ENCODE assay signal across 8 cellular contexts in the genomic region with DNA sequence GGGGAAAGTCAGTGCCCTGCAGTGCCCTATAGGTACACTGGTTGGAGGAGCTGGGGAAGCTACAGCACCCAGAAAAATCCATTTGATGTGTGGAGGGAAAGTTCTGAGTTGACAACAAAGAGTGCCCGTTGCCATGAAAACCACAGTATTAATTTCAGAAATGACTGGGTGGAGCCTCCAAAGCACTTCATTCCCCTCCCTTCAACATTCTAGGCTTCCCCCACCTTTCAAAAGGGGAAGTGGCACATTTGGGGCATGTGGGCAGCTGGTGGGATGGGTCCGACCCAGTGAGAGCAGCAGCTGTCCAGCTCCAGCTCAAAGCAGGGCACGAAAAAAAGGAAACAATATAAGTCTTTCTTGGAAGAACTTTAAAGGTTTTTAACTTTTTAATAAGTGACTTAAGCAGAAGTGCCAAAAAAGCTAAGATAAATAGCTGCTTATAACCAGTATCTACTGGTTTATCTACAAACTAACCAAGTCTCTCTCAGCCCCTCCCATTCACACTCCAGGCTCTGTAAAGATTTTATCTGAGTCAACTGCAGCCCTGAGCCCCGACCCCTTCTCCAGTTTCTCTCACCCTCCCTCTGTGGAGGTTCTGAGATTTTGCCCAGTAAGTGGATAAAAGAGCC. TPM values are rescaled to one million over a fixed set of nuclear protein-coding genes. Genes with fewer than 3 reads are reported as not detected.
DNase-seq lines count a peak whose midpoint lies in the region; ATAC-seq and TF ChIP-seq lines count a peak whose summit lies in the region.

No MANE protein-coding gene starts in this region.

- H3K36me3 ChIP-seq in SU-DHL-6 (ENCODE audit: low read length): peaks cover 2% of the 10 kb centered on the region; the same call in 1 of the 2 replicates

- TF ChIP-seq CTCF in SU-DHL-6 (IDR thresholded peaks at IDR 0.05; ENCODE audit: insufficient read depth, low read length, poor library complexity, severe bottlenecking): no peak

- no peak overlapping the region for H3K4me3 ChIP-seq in SU-DHL-6 (ENCODE audit: insufficient read depth, low read length, poor library complexity, severe bottlenecking)

- H3K4me1 Mint-ChIP-seq in memory B cell: peaks cover 59% of the 10 kb centered on the region

- H3K27ac ChIP-seq in SU-DHL-6 (ENCODE audit: low read depth, low read length) (peak overlapping the region; percentile 62), caudate nucleus (ENCODE audit: low read depth, low read length) (peak overlapping the region; percentile 74)

- no peaks in the 10 kb centered on the region for H3K27me3 ChIP-seq in SU-DHL-6 (ENCODE audit: low read length)

- peaks cover 33% of the 10 kb centered on the region for H3F3A ChIP-seq in SU-DHL-6 (ENCODE audit: insufficient read depth)

- no peaks in the 10 kb centered on the region for H3K79me2 ChIP-seq in SU-DHL-6 (ENCODE audit: insufficient read depth, low read length)

- no peaks in the 10 kb centered on the region for H3K27me3 Mint-ChIP-seq in memory B cell

- no peaks in the 10 kb centered on the region for H3K9me3 Mint-ChIP-seq in memory B cell

- peak overlapping the region; percentile 16 for H3K4me2 ChIP-seq in SU-DHL-6 (ENCODE audit: low read depth, low read length, poor library complexity, severe bottlenecking)

- H3K9me3 ChIP-seq in SU-DHL-6 (ENCODE audit: insufficient read depth, low read length): no peaks in the 10 kb centered on the region

- peaks cover 12% of the 10 kb centered on the region for H3K36me3 Mint-ChIP-seq in memory B cell

- no peak overlapping the region for H2AFZ ChIP-seq in SU-DHL-6 (ENCODE audit: low read depth, low read length, severe bottlenecking)

- H3K9me2 ChIP-seq in SU-DHL-6 (replicated peaks; ENCODE audit: insufficient read depth, low read length): no peaks in the 10 kb centered on the region

- H3K9ac ChIP-seq in SU-DHL-6 (ENCODE audit: low read length): peak overlapping the region; percentile 23; the same call in 1 of the 2 replicates

- peak overlapping the region; percentile 100 for H3K27ac Mint-ChIP-seq in memory B cell

- ATAC-seq in GM18519 (IDR thresholded peaks at IDR 0.05; ENCODE audit: low FRiP score, unreplicated experiment) (peak; percentile 31), HG03095 (IDR thresholded peaks at IDR 0.05; ENCODE audit: unreplicated experiment) (peak; percentile 27), memory B cell (ENCODE audit: low read depth) (peak; percentile 57)

- H3K4me3 Mint-ChIP-seq in memory B cell: peak overlapping the region; percentile 75

- DNase-seq in caudate nucleus (lab: John Stamatoyannopoulos, UW) (no peak), memory B cell (ENCODE audit: low spot score in 2 of 2) (peak; percentile 68 to 87), ureter (ENCODE audit: low spot score) (peak; percentile 46), NCI-H1048 (lab: John Stamatoyannopoulos, UW) (no peak), NCI-H226 (no peak)

- no peaks in the 10 kb centered on the region for H4K20me1 ChIP-seq in SU-DHL-6 (ENCODE audit: low read depth, low read length)

RNA-seq across cellular contexts. Expression of gene AHNAK, which starts 9.0 kb away (rescaled TPM):
- 546 TPM for total RNA-seq in ureter

RNA-seq across cellular contexts. Expression of gene EEF1G, which starts 18.1 kb away (rescaled TPM):
- total RNA-seq in ureter: 1,627 TPM

RNA-seq across cellular contexts. Expression of gene TUT1, which starts 35.7 kb away (rescaled TPM):
- 30.4 TPM for total RNA-seq in ureter

RNA-seq across cellular contexts. Expression of gene MTA2, which starts 46.1 kb away (rescaled TPM):
- 128 TPM for total RNA-seq in ureter

RNA-seq across cellular contexts. Expression of gene EML3, which starts 57.0 kb away (rescaled TPM):
- 83.2 TPM for total RNA-seq in ureter

Comparison
In these comparisons a context has a peak if more than half of its experiments do, and no peak if none do; other contexts are left out.
1. DNase-seq: peak in memory B cell (2 of 2) and ureter (single experiment); none in caudate nucleus (0 of 61), NCI-H1048 (single experiment) and NCI-H226 (single experiment).
2. Peak in every context shown above with its lines, with median percentiles within 50 percentile points of each other: ATAC-seq.